In genomic region chr4:26217961-26218676, GRCh38 we compare ENCODE assay signal across 8 cellular contexts.
DNase-seq lines count a peak whose midpoint lies in the region; ATAC-seq and TF ChIP-seq lines count a peak whose summit lies in the region.

No MANE protein-coding gene starts in this region.

- DNase-seq in GM13977 (ENCODE audit: low spot score) (peak; percentile 54), NCI-H1417 (lab: John Stamatoyannopoulos, UW) (no peak), NCI-H2171 treated with DMSO at 0.1 percent for 48 hours (lab: John Stamatoyannopoulos, UW) (no peak), COR-L47 (lab: John Stamatoyannopoulos, UW) (no peak), T-helper 1 cell (no peak)

- no peaks in the 10 kb centered on the region for H3K27me3 ChIP-seq in neutrophil

- peak overlapping the region in 1 of 2 experiments; percentile 19 for H3K4me3 ChIP-seq in neutrophil (ENCODE audit: low read depth in 1 of 2, low read length in 1 of 2)

- H3K4me1 ChIP-seq in neutrophil (ENCODE audit: control insufficient read depth in 1 of 2, insufficient read depth in 1 of 2, low read depth in 1 of 2, low read length in 1 of 2): peaks cover 20 to 22% of the 10 kb centered on the region in 2 experiments

- H3K36me3 ChIP-seq in neutrophil: no peaks in the 10 kb centered on the region

- no peaks in the 10 kb centered on the region for H3K9me3 ChIP-seq in neutrophil

- peak overlapping the region; percentile 98 for H3K27ac ChIP-seq in angular gyrus (ENCODE audit: low read depth, low read length)
- peak overlapping the region; percentile 75 for H3K27ac ChIP-seq in neutrophil

- ATAC-seq in HG02884 (IDR thresholded peaks at IDR 0.05; ENCODE audit: unreplicated experiment): peak; percentile 82

- no peak for TF ChIP-seq CTCF in GM13977 (IDR thresholded peaks at IDR 0.05; ENCODE audit: extremely low read depth, insufficient read depth, missing control alignments)
- TF ChIP-seq CTCF in neutrophil (IDR thresholded peaks at IDR 0.05): no peak

- in situ Hi-C loops in GM13977 (cut with MboI; ENCODE audit: low pct_unique_long_range_greater_than_20kb, low sequenced_read_pairs, unreplicated experiment): no loop called here
